Comparison of ENCODE assay signal across 8 cellular contexts in the genomic region with DNA sequence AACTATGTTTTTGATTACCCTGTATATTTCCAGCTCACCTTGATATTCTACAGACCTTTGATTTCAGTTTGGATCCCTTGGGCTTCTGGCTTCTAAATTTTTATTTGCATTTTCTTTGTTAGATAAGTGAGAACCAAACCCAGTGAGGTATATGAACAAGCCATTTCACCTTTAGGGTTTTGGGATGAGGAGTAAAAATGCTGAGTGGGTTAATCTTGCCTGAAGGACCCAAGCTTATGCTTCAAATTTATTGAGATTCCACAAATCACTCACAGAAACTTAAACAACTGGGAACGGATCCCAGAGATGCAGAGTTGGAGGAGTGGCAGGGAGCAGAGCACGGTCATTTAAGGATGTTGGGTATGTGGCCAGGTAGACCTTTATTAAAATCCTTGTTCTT.
"Had no signal": no experiment of that assay in that cellular context is flagged by ENCODE, and none has a peak within 500 bp of the region (broad histone marks: within the 10 kb centered on the region; RNA-seq: fewer than 3 reads in every experiment).

No MANE protein-coding gene starts in this region.

- ATAC-seq: GM12878 had no signal

- H3K4me3 ChIP-seq: GM12878 had no signal

- DNase-seq: GDM1, GF-D8 had no signal

- FAIRE-seq: G401.6, GM12878, GM12891, GM12892, GM18507, GM19239 had no signal
